9 cellular contexts compared by ENCODE assay signal in genomic region chr4:152374153-152374552, GRCh38.
"Had no signal": no experiment of that assay in that cellular context is flagged by ENCODE, and none has a peak within 500 bp of the region (broad histone marks: within the 10 kb centered on the region; RNA-seq: fewer than 3 reads in every experiment).

No MANE protein-coding gene starts in this region.

- H3K4me3 ChIP-seq: esophagus squamous epithelium, pancreas had no signal

- H3K9me3 Mint-ChIP-seq: activated naive CD8-positive, alpha-beta T cell treated with anti-CD3 and anti-CD28 coated beads, Interleukin-2, amount 10 ng/mL, durations not matched to agents 7 days and 5 days; brain; stimulated activated effector memory CD8-positive, alpha-beta T cell treated with anti-CD3 and anti-CD28 coated beads, Interleukin-12 subunit alpha, Interleukin-12 subunit beta, amount 100 ng/mL, for 72 hours had no signal

- ATAC-seq: pancreas had no signal

- H3K9me3 ChIP-seq: esophagus squamous epithelium, pancreas had no signal

- H3K36me3 Mint-ChIP-seq: activated naive CD8-positive, alpha-beta T cell treated with anti-CD3 and anti-CD28 coated beads, Interleukin-2, amount 10 ng/mL, durations not matched to agents 7 days and 5 days; brain; stimulated activated effector memory CD8-positive, alpha-beta T cell treated with anti-CD3 and anti-CD28 coated beads, Interleukin-12 subunit alpha, Interleukin-12 subunit beta, amount 100 ng/mL, for 72 hours had no signal

- DNase-seq: activated CD4-positive, alpha-beta T cell treated with anti-CD3 and anti-CD28 coated beads, Interleukin-2, amount 50 U/mL, for 48 hours; activated naive CD8-positive, alpha-beta T cell treated with anti-CD3 and anti-CD28 coated beads, Interleukin-2, amount 10 ng/mL, durations not matched to agents 7 days and 5 days; central memory CD4-positive, alpha-beta T cell; effector CD8-positive, alpha-beta T cell; esophagus squamous epithelium; pancreas had no signal

- H3K36me3 ChIP-seq: esophagus squamous epithelium, pancreas had no signal

- H3K27me3 Mint-ChIP-seq: activated naive CD8-positive, alpha-beta T cell treated with anti-CD3 and anti-CD28 coated beads, Interleukin-2, amount 10 ng/mL, durations not matched to agents 7 days and 5 days; brain had no signal

- H3K4me3 Mint-ChIP-seq: activated naive CD8-positive, alpha-beta T cell treated with anti-CD3 and anti-CD28 coated beads, Interleukin-2, amount 10 ng/mL, durations not matched to agents 7 days and 5 days; brain; stimulated activated effector memory CD8-positive, alpha-beta T cell treated with anti-CD3 and anti-CD28 coated beads, Interleukin-12 subunit alpha, Interleukin-12 subunit beta, amount 100 ng/mL, for 72 hours had no signal

- H3K27me3 ChIP-seq: esophagus squamous epithelium, pancreas had no signal

- H3K27ac ChIP-seq: esophagus squamous epithelium, pancreas, VCaP had no signal

- H3K27ac Mint-ChIP-seq: activated naive CD8-positive, alpha-beta T cell treated with anti-CD3 and anti-CD28 coated beads, Interleukin-2, amount 10 ng/mL, durations not matched to agents 7 days and 5 days; stimulated activated effector memory CD8-positive, alpha-beta T cell treated with anti-CD3 and anti-CD28 coated beads, Interleukin-12 subunit alpha, Interleukin-12 subunit beta, amount 100 ng/mL, for 72 hours had no signal

- H3K4me1 ChIP-seq: esophagus squamous epithelium had no signal
